ENCODE assay signal across 8 cellular contexts in genomic region chr4:140427919-140428471, GRCh38. TPM values are rescaled to one million over a fixed set of nuclear protein-coding genes. Genes with fewer than 3 reads are reported as not detected.
DNase-seq lines count a peak whose midpoint lies in the region; ATAC-seq and TF ChIP-seq lines count a peak whose summit lies in the region.

No MANE protein-coding gene starts in this region.

- peak overlapping the region; percentile 62; the same call in 1 of the 2 replicates for H3K9ac ChIP-seq in Karpas-422 (ENCODE audit: low read length)
- H3K9ac ChIP-seq in mammary epithelial cell (ENCODE audit: insufficient read depth, low read length): no peak overlapping the region
- H3K9ac ChIP-seq in muscle layer of colon (ENCODE audit: low read length): no peak overlapping the region

- dilution Hi-C loops in mammary epithelial cell (cut with HindIII; ENCODE audit: low sequenced_read_pairs): no loop called here

- H2AFZ ChIP-seq in Karpas-422 (ENCODE audit: low read length) (peak overlapping the region; percentile 88; the same call in 1 of the 2 replicates), mammary epithelial cell (ENCODE audit: low read depth, low read length) (peak overlapping the region; percentile 76)

- TF ChIP-seq CTCF in mammary epithelial cell (conservative IDR thresholded peaks at IDR 0.05 in 1 of 2, IDR thresholded peaks at IDR 0.05 in 1 of 2; ENCODE audit: extremely low read depth in 1 of 2, insufficient read depth in 1 of 2, low read depth in 1 of 2, low read length in 2 of 2): no peak

- H4K20me1 ChIP-seq in Karpas-422 (ENCODE audit: insufficient read depth, low read depth, low read length) (no peaks in the 10 kb centered on the region), mammary epithelial cell (ENCODE audit: insufficient read depth, low read length) (no peaks in the 10 kb centered on the region)

- no TSS peak for BruUV-seq in mammary epithelial cell (replicated peaks; lab: Mats Ljungman, UMichigan)

- no peaks in the 10 kb centered on the region for H3K79me2 ChIP-seq in Karpas-422 (ENCODE audit: low read length)
- H3K79me2 ChIP-seq in mammary epithelial cell (ENCODE audit: insufficient read depth, low read length): no peaks in the 10 kb centered on the region

- peak overlapping the region; percentile 66 for H3K4me3 ChIP-seq in Karpas-422 (ENCODE audit: low read length)
- H3K4me3 ChIP-seq in mammary epithelial cell (replicated peaks in 1 of 3; ENCODE audit: insufficient read depth in 1 of 3, low read depth in 2 of 3, low read length in 3 of 3): peak overlapping the region; percentile 10 to 55 (median 46)
- peak overlapping the region; percentile 68 to 71 for H3K4me3 ChIP-seq in muscle layer of colon (ENCODE audit: low read depth in 1 of 2, low read length in 2 of 2)

- H3K27me3 ChIP-seq in Karpas-422 (ENCODE audit: low read length) (no peaks in the 10 kb centered on the region), mammary epithelial cell (ENCODE audit: insufficient read depth, low read length) (peaks cover 27% of the 10 kb centered on the region), muscle layer of colon (ENCODE audit: control insufficient read depth in 1 of 2, insufficient read depth in 2 of 2, low read length in 2 of 2) (peaks cover 4 to 6% of the 10 kb centered on the region in 2 donors)

- ATAC-seq in HG03108 (IDR thresholded peaks at IDR 0.05; ENCODE audit: unreplicated experiment): no peak
- ATAC-seq in HG02678 (IDR thresholded peaks at IDR 0.05; ENCODE audit: unreplicated experiment): no peak
- no peak for ATAC-seq in GM19467 (IDR thresholded peaks at IDR 0.05; ENCODE audit: unreplicated experiment)

- intact Hi-C loops in mammary epithelial cell (cut with micrococcal nuclease): no loop called here

- WGBS in mammary epithelial cell (ENCODE audit: low coverage, missing lambda C conversion rate): 59% methylated on average over 7 of the region's 7 CpGs

- peaks cover 9% of the 10 kb centered on the region; the same call in 1 of the 2 replicates for H3K4me1 ChIP-seq in Karpas-422 (ENCODE audit: low read length)
- peaks cover 7% of the 10 kb centered on the region for H3K4me1 ChIP-seq in mammary epithelial cell (ENCODE audit: insufficient read depth, low read length)
- H3K4me1 ChIP-seq in muscle layer of colon (ENCODE audit: insufficient read depth, low read length): peaks cover 7% of the 10 kb centered on the region

- H3K4me2 ChIP-seq in Karpas-422 (ENCODE audit: low read depth, low read length, poor library complexity, severe bottlenecking) (peak overlapping the region; percentile 67), mammary epithelial cell (ENCODE audit: insufficient read depth, low read depth, low read length) (peak overlapping the region; percentile 97)

- no peak overlapping the region for H3K27ac ChIP-seq in Karpas-422 (ENCODE audit: low read length)
- H3K27ac ChIP-seq in mammary epithelial cell (ENCODE audit: insufficient read depth, low read depth, low read length): no peak overlapping the region
- peak overlapping the region; percentile 64 for H3K27ac ChIP-seq in muscle layer of colon (ENCODE audit: low read depth, low read length)

- in situ Hi-C loops in mammary epithelial cell (cut with MboI; ENCODE audit: low sequenced_read_pairs in 2 of 2): no loop called here

- H3K9me3 ChIP-seq in Karpas-422 (ENCODE audit: low read length): no peaks in the 10 kb centered on the region
- no peaks in the 10 kb centered on the region for H3K9me3 ChIP-seq in mammary epithelial cell (replicated peaks; ENCODE audit: insufficient read depth, low read length)
- H3K9me3 ChIP-seq in muscle layer of colon (ENCODE audit: low read length): no peaks in the 10 kb centered on the region

- CTCF ChIA-PET in mammary epithelial cell (lab: Charles Lee; ENCODE audit: low non-redundant PET): no interaction called here

- no peaks in the 10 kb centered on the region for H3K9me2 ChIP-seq in Karpas-422 (replicated peaks; ENCODE audit: insufficient read depth, low read length)

- DNase-seq in CD1c-positive myeloid dendritic cell (ENCODE audit: extremely low spot score) (peak; percentile 14), Karpas-422 (no peak), mammary epithelial cell (no peak), cerebellar nuclear complex (lab: John Stamatoyannopoulos, UW) (no peak)

- no peaks in the 10 kb centered on the region for H3K36me3 ChIP-seq in Karpas-422 (ENCODE audit: insufficient read depth, low read length)
- H3K36me3 ChIP-seq in mammary epithelial cell (ENCODE audit: insufficient read depth, low read length): no peaks in the 10 kb centered on the region
- no peaks in the 10 kb centered on the region for H3K36me3 ChIP-seq in muscle layer of colon (ENCODE audit: insufficient read depth, low read length)

RNA-seq across cellular contexts. Expression of gene CLGN, which starts 0.5 kb away (rescaled TPM):
- 0.07 TPM in 1 of 2 replicates, not detected in the other for total RNA-seq in Karpas-422 (2014; rRNA removed; shearing (Covaris generic); ENCODE audit: low replicate concordance)
- total RNA-seq in mammary epithelial cell: under 1 TPM in 1 of 2 donors, not detected in 1; under 0.01 TPM
- not detected for polyA plus RNA-seq in mammary epithelial cell
- not detected for polyA minus RNA-seq in mammary epithelial cell

RNA-seq across cellular contexts. Expression of gene SCOC, which starts 54.5 kb away (rescaled TPM):
- 12.2 and 41.8 TPM in 2 replicates for total RNA-seq in Karpas-422 (2014; rRNA removed; shearing (Covaris generic); ENCODE audit: low replicate concordance)
- total RNA-seq in mammary epithelial cell: 100 to 1,000 TPM in 1 of 2 donors, 10 to 100 TPM in 1; 57.2 to 110 TPM
- 35.1 TPM for polyA plus RNA-seq in mammary epithelial cell
- polyA minus RNA-seq in mammary epithelial cell: 10.1 TPM
